In genomic region chr7:47786557-47787248, GRCh38 we compare ENCODE assay signal across 9 cellular contexts.
DNase-seq lines count a peak whose midpoint lies in the region; ATAC-seq, FAIRE-seq and TF ChIP-seq lines count a peak whose summit lies in the region.
"Had no signal": no experiment of that assay in that cellular context is flagged by ENCODE, and none has a peak within 500 bp of the region (broad histone marks: within the 10 kb centered on the region; RNA-seq: fewer than 3 reads in every experiment).

No MANE protein-coding gene starts in this region.

- H3K9me3 Mint-ChIP-seq in CD4-positive, alpha-beta memory T cell, result peaks cover 0 to 2% (median 0%) of the 10 kb centered on the region in 8 donors
- no peaks in the 10 kb centered on the region for H3K9me3 Mint-ChIP-seq in activated naive CD4-positive, alpha-beta T cell treated with anti-CD3 and anti-CD28 coated beads, Interleukin-2, amount 10 ng/mL, durations not matched to agents 7 days and 5 days

- no peak overlapping the region for H3K4me3 Mint-ChIP-seq in CD4-positive, alpha-beta memory T cell
- no peak overlapping the region for H3K4me3 Mint-ChIP-seq in activated naive CD4-positive, alpha-beta T cell treated with anti-CD3 and anti-CD28 coated beads, Interleukin-2, amount 10 ng/mL, durations not matched to agents 7 days and 5 days

- H3K36me3 Mint-ChIP-seq in CD4-positive, alpha-beta memory T cell, result no peaks in the 10 kb centered on the region
- no peaks in the 10 kb centered on the region for H3K36me3 Mint-ChIP-seq in activated naive CD4-positive, alpha-beta T cell treated with anti-CD3 and anti-CD28 coated beads, Interleukin-2, amount 10 ng/mL, durations not matched to agents 7 days and 5 days

- POLR2A ChIA-PET in CD4-positive, alpha-beta memory T cell (lab: Charles Lee; ENCODE audit: partially characterized antibody), result no interaction called here

- peaks cover 0 to 15% of the 10 kb centered on the region in 2 donors for H3K4me1 ChIP-seq in right atrium auricular region
- peaks cover 0 to 12% of the 10 kb centered on the region in 2 donors for H3K4me1 ChIP-seq in gastrocnemius medialis
- H3K4me1 ChIP-seq in CD4-positive, alpha-beta memory T cell (ENCODE audit: insufficient read depth, low read length), result no peaks in the 10 kb centered on the region

- ATAC-seq in gastrocnemius medialis (peak; percentile 45 to 67), HG03439 (IDR thresholded peaks at IDR 0.05; ENCODE audit: unreplicated experiment) (no peak)

- H3K27ac Mint-ChIP-seq in CD4-positive, alpha-beta memory T cell, result no peak overlapping the region
- no peak overlapping the region for H3K27ac Mint-ChIP-seq in activated naive CD4-positive, alpha-beta T cell treated with anti-CD3 and anti-CD28 coated beads, Interleukin-2, amount 10 ng/mL, durations not matched to agents 7 days and 5 days

- intact Hi-C loops in gastrocnemius medialis (cut with DNase I; ENCODE audit: low total_unique reads), result no loop called here
- intact Hi-C loops in CD4-positive, alpha-beta memory T cell (cut with micrococcal nuclease), result no loop called here

- FAIRE-seq in TTC549 (lab: Jason Lieb, UNC), result peak; percentile 99

- H3K4me1 Mint-ChIP-seq in CD4-positive, alpha-beta memory T cell, result no peaks in the 10 kb centered on the region
- H3K4me1 Mint-ChIP-seq in activated naive CD4-positive, alpha-beta T cell treated with anti-CD3 and anti-CD28 coated beads, Interleukin-2, amount 10 ng/mL, durations not matched to agents 7 days and 5 days, result no peaks in the 10 kb centered on the region

- H3K9me3 ChIP-seq in right atrium auricular region, result no peaks in the 10 kb centered on the region
- no peaks in the 10 kb centered on the region for H3K9me3 ChIP-seq in gastrocnemius medialis
- H3K9me3 ChIP-seq in CD4-positive, alpha-beta memory T cell (ENCODE audit: control insufficient read depth in 1 of 2, low read length in 2 of 2), result no peaks in the 10 kb centered on the region

- H3K27ac ChIP-seq in right atrium auricular region (peak overlapping the region; percentile 8 to 56), gastrocnemius medialis (peak overlapping the region in 1 of 4 donors; percentile 21)
- no peak overlapping the region for H3K27ac ChIP-seq in CD4-positive, alpha-beta memory T cell (ENCODE audit: low read depth, low read length)

- in situ Hi-C loops in gastrocnemius medialis (cut with MboI; ENCODE audit: low sequenced_read_pairs in 4 of 4), result no loop called here

- CTCF ChIA-PET in CD4-positive, alpha-beta memory T cell (lab: Charles Lee; ENCODE audit: partially characterized antibody), result interaction anchor here (0.6 kb wide), 1 partner anchor 1941 kb away, joined by 3 read pairs; no protein-coding TSS in a partner anchor
- CTCF ChIA-PET in activated naive CD4-positive, alpha-beta T cell treated with anti-CD3 and anti-CD28 coated beads, Interleukin-2, amount 10 ng/mL, durations not matched to agents 7 days and 5 days (lab: Charles Lee), result interaction anchor here (0.9 to 1.0 kb wide), 2 partner anchors 29 to 348 kb away, joined by 3 to 5 read pairs; no protein-coding TSS in a partner anchor

- H3K4me3 ChIP-seq in right atrium auricular region, result no peak overlapping the region
- H3K4me3 ChIP-seq in gastrocnemius medialis, result no peak overlapping the region
- H3K4me3 ChIP-seq in CD4-positive, alpha-beta memory T cell (ENCODE audit: low read length in 2 of 2), result no peak overlapping the region

- H3K27me3 ChIP-seq in right atrium auricular region (no peaks in the 10 kb centered on the region), gastrocnemius medialis (no peaks in the 10 kb centered on the region)
- no peaks in the 10 kb centered on the region for H3K27me3 ChIP-seq in CD4-positive, alpha-beta memory T cell (ENCODE audit: insufficient read depth, low read length)

- no peak for TF ChIP-seq POLR2A in gastrocnemius medialis (IDR thresholded peaks at IDR 0.05)

- no peaks in the 10 kb centered on the region for H3K27me3 Mint-ChIP-seq in CD4-positive, alpha-beta memory T cell
- H3K27me3 Mint-ChIP-seq in activated naive CD4-positive, alpha-beta T cell treated with anti-CD3 and anti-CD28 coated beads, Interleukin-2, amount 10 ng/mL, durations not matched to agents 7 days and 5 days, result no peaks in the 10 kb centered on the region

- DNase-seq in GM04504 (ENCODE audit: low read depth) (peak; percentile 95), right atrium auricular region (ENCODE audit: low spot score) (peak; percentile 75), gastrocnemius medialis (peak; percentile 11 to 45), NCI-H128 (lab: John Stamatoyannopoulos, UW; ENCODE audit: unreplicated experiment) (no peak)
- no peak for DNase-seq in CD4-positive, alpha-beta memory T cell
- no peak for DNase-seq in activated naive CD4-positive, alpha-beta T cell treated with anti-CD3 and anti-CD28 coated beads, Interleukin-2, amount 10 ng/mL, durations not matched to agents 7 days and 5 days
- DNase-seq: activated CD4-positive, CD25-positive, alpha-beta regulatory T cell had no signal

- TF ChIP-seq CTCF in right atrium auricular region (IDR thresholded peaks at IDR 0.05), result no peak
- TF ChIP-seq CTCF in gastrocnemius medialis (IDR thresholded peaks at IDR 0.05 in 4 of 5, conservative IDR thresholded peaks at IDR 0.05 in 1 of 5), result no peak

- H3K36me3 ChIP-seq in right atrium auricular region (no peaks in the 10 kb centered on the region), gastrocnemius medialis (no peaks in the 10 kb centered on the region)
- H3K36me3 ChIP-seq in CD4-positive, alpha-beta memory T cell (ENCODE audit: insufficient read depth, low read length), result no peaks in the 10 kb centered on the region

Comparison
In these comparisons a context has a peak if more than half of its experiments do, and no peak if none do; other contexts are left out.
1. DNase-seq: peak in GM04504 (single experiment), right atrium auricular region (single experiment) and gastrocnemius medialis (2 of 2); none in NCI-H128 (single experiment), CD4-positive, alpha-beta memory T cell (0 of 5) and activated naive CD4-positive, alpha-beta T cell treated with anti-CD3 and anti-CD28 coated beads, Interleukin-2, amount 10 ng/mL, durations not matched to agents 7 days and 5 days (single experiment).